In the genomic region with DNA sequence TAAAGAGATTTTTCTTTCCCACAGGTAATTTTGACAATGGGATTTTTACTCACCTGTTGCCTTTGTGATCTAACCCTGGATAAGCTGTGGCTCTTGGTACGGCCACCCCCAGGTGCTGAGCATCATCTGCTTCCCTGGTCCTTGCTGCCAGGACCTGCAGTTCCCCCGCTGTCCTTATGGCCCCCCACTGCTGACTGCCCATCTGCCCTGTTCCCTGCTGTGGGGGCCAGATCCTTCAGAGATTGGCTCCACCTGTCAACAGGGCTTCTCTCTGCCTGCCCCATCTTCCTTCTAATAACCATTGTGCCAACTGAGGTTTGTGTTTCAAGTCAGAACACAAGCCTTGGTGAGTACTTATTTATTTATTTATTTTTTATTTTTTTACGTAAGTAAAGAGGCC, we compare ENCODE assay signal across 25 cellular contexts.
DNase-seq lines count a peak whose midpoint lies in the region; ATAC-seq and TF ChIP-seq lines count a peak whose summit lies in the region.
"Had no signal": no experiment of that assay in that cellular context is flagged by ENCODE, and none has a peak within 500 bp of the region (broad histone marks: within the 10 kb centered on the region; RNA-seq: fewer than 3 reads in every experiment).

No MANE protein-coding gene starts in this region.

- H3K36me3 Mint-ChIP-seq in activated naive CD4-positive, alpha-beta T cell treated with anti-CD3 and anti-CD28 coated beads, Interleukin-2, amount 10 ng/mL, durations not matched to agents 7 days and 5 days: peaks cover 36% of the 10 kb centered on the region
- H3K36me3 Mint-ChIP-seq in osteocyte (ENCODE audit: unreplicated experiment): no peaks in the 10 kb centered on the region

- CTCF ChIA-PET in activated naive CD4-positive, alpha-beta T cell treated with anti-CD3 and anti-CD28 coated beads, Interleukin-2, amount 10 ng/mL, durations not matched to agents 7 days and 5 days (lab: Charles Lee): no interaction called here

- no peak overlapping the region for H3K4me3 Mint-ChIP-seq in activated naive CD4-positive, alpha-beta T cell treated with anti-CD3 and anti-CD28 coated beads, Interleukin-2, amount 10 ng/mL, durations not matched to agents 7 days and 5 days
- H3K4me3 Mint-ChIP-seq in osteocyte (ENCODE audit: unreplicated experiment): no peak overlapping the region
- H3K4me3 Mint-ChIP-seq: activated CD8-positive, alpha-beta T cell treated with anti-CD3 and anti-CD28 coated beads, Interleukin-2, amount 10 ng/mL, durations not matched to agents 7 days and 5 days; stimulated activated memory B cell treated with anti-CD40 and anti-IgM and Interleukin-4, amounts not matched to agents 10 μg/mL and 1 μg/mL and 100 μg/mL, for 72 hours had no signal

- no peaks in the 10 kb centered on the region for H3K27me3 Mint-ChIP-seq in activated naive CD4-positive, alpha-beta T cell treated with anti-CD3 and anti-CD28 coated beads, Interleukin-2, amount 10 ng/mL, durations not matched to agents 7 days and 5 days
- H3K27me3 Mint-ChIP-seq in osteocyte (ENCODE audit: unreplicated experiment): no peaks in the 10 kb centered on the region
- H3K27me3 Mint-ChIP-seq: progenitor cell of endocrine pancreas; stimulated activated memory B cell treated with anti-CD40 and anti-IgM and Interleukin-4, amounts not matched to agents 10 μg/mL and 1 μg/mL and 100 μg/mL, for 72 hours had no signal

- TF ChIP-seq CTCF in osteocyte (IDR thresholded peaks at IDR 0.05): no peak

- peaks cover 47% of the 10 kb centered on the region for H3K4me1 Mint-ChIP-seq in activated naive CD4-positive, alpha-beta T cell treated with anti-CD3 and anti-CD28 coated beads, Interleukin-2, amount 10 ng/mL, durations not matched to agents 7 days and 5 days
- H3K4me1 Mint-ChIP-seq in osteocyte (ENCODE audit: unreplicated experiment): peaks cover 47% of the 10 kb centered on the region

- H3K27ac Mint-ChIP-seq in activated naive CD4-positive, alpha-beta T cell treated with anti-CD3 and anti-CD28 coated beads, Interleukin-2, amount 10 ng/mL, durations not matched to agents 7 days and 5 days: peak overlapping the region; percentile 9
- peak overlapping the region; percentile 27 for H3K27ac Mint-ChIP-seq in osteocyte (ENCODE audit: unreplicated experiment)
- H3K27ac Mint-ChIP-seq: progenitor cell of endocrine pancreas had no signal

- ATAC-seq in HG02870 (IDR thresholded peaks at IDR 0.05; ENCODE audit: unreplicated experiment): no peak
- ATAC-seq: A549; activated CD8-positive, alpha-beta T cell treated with anti-CD3 and anti-CD28 coated beads, Interleukin-2, amount 10 ng/mL, durations not matched to agents 7 days and 5 days; heart right ventricle; Panc1; stimulated activated memory B cell treated with anti-CD40 and anti-IgM and Interleukin-4, amounts not matched to agents 10 μg/mL and 1 μg/mL and 100 μg/mL, for 72 hours had no signal

- peaks cover 4% of the 10 kb centered on the region for H3K9me3 Mint-ChIP-seq in activated naive CD4-positive, alpha-beta T cell treated with anti-CD3 and anti-CD28 coated beads, Interleukin-2, amount 10 ng/mL, durations not matched to agents 7 days and 5 days
- no peaks in the 10 kb centered on the region for H3K9me3 Mint-ChIP-seq in osteocyte (ENCODE audit: unreplicated experiment)
- H3K9me3 Mint-ChIP-seq: stimulated activated memory B cell treated with anti-CD40 and anti-IgM and Interleukin-4, amounts not matched to agents 10 μg/mL and 1 μg/mL and 100 μg/mL, for 72 hours had no signal

- in situ Hi-C loops in KBM-7 (cut with MboI; ENCODE audit: low pct_unique_long_range_greater_than_20kb, low sequenced_read_pairs): no loop called here

- no peak for DNase-seq in activated naive CD4-positive, alpha-beta T cell treated with anti-CD3 and anti-CD28 coated beads, Interleukin-2, amount 10 ng/mL, durations not matched to agents 7 days and 5 days
- no peak for DNase-seq in activated naive CD4-positive, alpha-beta T cell (lab: John Stamatoyannopoulos, UW)
- peak; percentile 71 for DNase-seq in NCI-H146 (lab: John Stamatoyannopoulos, UW)
- peak; percentile 74 for DNase-seq in cerebellum (ENCODE audit: low spot score)
- DNase-seq in osteocyte (ENCODE audit: extremely low spot score, unreplicated experiment): no peak
- DNase-seq in DMS53 (lab: John Stamatoyannopoulos, UW): no peak
- no peak for DNase-seq in KBM-7
- DNase-seq: activated CD4-positive, CD25-positive, alpha-beta regulatory T cell treated with anti-CD3 and anti-CD28 coated beads, Interleukin-2, amount 50 U/mL, for 72 hours; activated CD8-positive, alpha-beta T cell treated with anti-CD3 and anti-CD28 coated beads, Interleukin-2, amount 10 ng/mL, durations not matched to agents 7 days and 5 days; activated effector memory CD4-positive, alpha-beta T cell treated with Interleukin-2 at 50 U/mL for 16 hours; brain microvascular endothelial cell; effector memory CD4-positive, alpha-beta T cell; foreskin fibroblast; GDM1; heart right ventricle; NCI-H1092 treated with DMSO at 0.1 percent for 48 hours; NCI-H1930; NCI-H526; sigmoid colon; stimulated activated CD4-positive, alpha-beta T cell treated with anti-CD3 and anti-CD28 coated beads, Interleukin-4, amount 100 ng/mL, for 4 hours had no signal

Comparison
In these comparisons a context has a peak if more than half of its experiments do, and no peak if none do; other contexts are left out.
1. DNase-seq: peak in NCI-H146 (single experiment) and cerebellum (single experiment); none in activated naive CD4-positive, alpha-beta T cell treated with anti-CD3 and anti-CD28 coated beads, Interleukin-2, amount 10 ng/mL, durations not matched to agents 7 days and 5 days (single experiment), activated naive CD4-positive, alpha-beta T cell (0 of 4), osteocyte (single experiment), DMS53 (single experiment) and KBM-7 (single experiment).